8 cellular contexts compared by ENCODE assay signal in the genomic region with DNA sequence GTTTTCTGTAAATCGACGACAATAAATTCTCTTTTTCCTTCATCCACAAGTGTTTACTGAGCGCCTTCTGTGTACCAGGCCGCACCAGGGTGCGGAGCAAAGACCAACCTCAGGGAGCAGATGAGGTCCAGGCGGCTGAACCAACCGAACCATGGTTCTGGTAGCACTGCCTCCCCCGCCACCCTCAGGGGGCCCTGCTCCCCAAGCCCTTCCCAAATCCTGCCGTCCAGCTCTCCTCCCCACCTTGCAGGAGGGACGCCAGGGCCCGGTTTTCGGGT. TPM values are rescaled to one million over a fixed set of nuclear protein-coding genes. Genes with fewer than 3 reads are reported as not detected.
DNase-seq lines count a peak whose midpoint lies in the region; ATAC-seq and TF ChIP-seq lines count a peak whose summit lies in the region.

No MANE protein-coding gene starts in this region.

- TF ChIP-seq CTCF in Panc1 (IDR thresholded peaks at IDR 0.05) = no peak
- no peak for TF ChIP-seq CTCF in esophagus muscularis mucosa (IDR thresholded peaks at IDR 0.05)
- no peak for TF ChIP-seq CTCF in ovary (IDR thresholded peaks at IDR 0.05)

- POLR2A ChIA-PET in CD8-positive, alpha-beta memory T cell (lab: Charles Lee) = no interaction called here
- POLR2A ChIA-PET in Panc1 (lab: Charles Lee) = no interaction called here

- intact Hi-C loops in Panc1 (cut with micrococcal nuclease; ENCODE audit: unreplicated experiment) (no loop called here), esophagus muscularis mucosa (cut with DNase I) (loop anchor here (5.0 kb wide), 1 partner anchor 37 kb away; no protein-coding TSS in a partner anchor), ovary (cut with DNase I) (no loop called here)

- peak overlapping the region; percentile 67 for H3K27ac ChIP-seq in CD8-positive, alpha-beta memory T cell (ENCODE audit: low read depth, low read length)
- peak overlapping the region; percentile 91 for H3K27ac ChIP-seq in Panc1 (ENCODE audit: low read length)
- H3K27ac ChIP-seq in esophagus muscularis mucosa (replicated peaks in 1 of 4) = peak overlapping the region in 3 of 4 donors; percentile 23 to 81 (median 70)
- H3K27ac ChIP-seq in ovary = no peak overlapping the region

- H3K36me3 ChIP-seq in CD8-positive, alpha-beta memory T cell (ENCODE audit: insufficient read depth, low read length) = no peaks in the 10 kb centered on the region
- no peaks in the 10 kb centered on the region for H3K36me3 ChIP-seq in Panc1 (ENCODE audit: control insufficient read depth, insufficient read depth, low read length)
- H3K36me3 ChIP-seq in esophagus muscularis mucosa = no peaks in the 10 kb centered on the region
- H3K36me3 ChIP-seq in ovary = no peaks in the 10 kb centered on the region

- DNase-seq in CD8-positive, alpha-beta memory T cell = no peak
- DNase-seq in Panc1 (ENCODE audit: low read depth, low spot score) (no peak), esophagus muscularis mucosa (ENCODE audit: extremely low spot score) (no peak), ovary (no peak), kidney tubule cell (ENCODE audit: low spot score) (no peak), ACHN (no peak), islet precursor cell (no peak)

- in situ Hi-C loops in Panc1 (cut with HindIII; ENCODE audit: low pct_unique_long_range_greater_than_20kb, low sequenced_read_pairs) = no loop called here
- in situ Hi-C loops in ACHN (cut with HindIII; ENCODE audit: low pct_ligation_motif_present, low pct_unique_long_range_greater_than_20kb, low sequenced_read_pairs) = no loop called here

- no peaks in the 10 kb centered on the region for H3K9me3 Mint-ChIP-seq in CD8-positive, alpha-beta memory T cell

- H3K36me3 Mint-ChIP-seq in CD8-positive, alpha-beta memory T cell = peaks cover 0 to 2% (median 1%) of the 10 kb centered on the region in 3 donors

- H3K4me1 Mint-ChIP-seq in CD8-positive, alpha-beta memory T cell = peaks cover 8 to 21% (median 8%) of the 10 kb centered on the region in 3 donors

- ATAC-seq in Panc1 = no peak
- no peak for ATAC-seq in GM19467 (IDR thresholded peaks at IDR 0.05; ENCODE audit: unreplicated experiment)

- CTCF ChIA-PET in CD8-positive, alpha-beta memory T cell (lab: Charles Lee) = no interaction called here
- CTCF ChIA-PET in Panc1 (lab: Charles Lee) = no interaction called here

- H3K9me3 ChIP-seq in CD8-positive, alpha-beta memory T cell (ENCODE audit: low read length) = no peaks in the 10 kb centered on the region
- H3K9me3 ChIP-seq in Panc1 (ENCODE audit: control insufficient read depth, insufficient read depth, low read depth, low read length) = no peaks in the 10 kb centered on the region
- H3K9me3 ChIP-seq in esophagus muscularis mucosa = no peaks in the 10 kb centered on the region
- H3K9me3 ChIP-seq in ovary = no peaks in the 10 kb centered on the region

- H3K27ac Mint-ChIP-seq in CD8-positive, alpha-beta memory T cell = peak overlapping the region in 4 of 8 donors; percentile 11 to 97 (median 94)

- H3K27me3 Mint-ChIP-seq in CD8-positive, alpha-beta memory T cell = peaks cover 10 to 11% of the 10 kb centered on the region in 2 donors

- peaks cover 14% of the 10 kb centered on the region for H3K4me1 ChIP-seq in CD8-positive, alpha-beta memory T cell (ENCODE audit: insufficient read depth, low read length)
- H3K4me1 ChIP-seq in Panc1 (ENCODE audit: control insufficient read depth, insufficient read depth, low read length) (peaks cover 26% of the 10 kb centered on the region), esophagus muscularis mucosa (peaks cover 17 to 37% (median 33%) of the 10 kb centered on the region in 4 donors), ovary (ENCODE audit: insufficient read depth) (peaks cover 14% of the 10 kb centered on the region)

- peak overlapping the region in 6 of 7 donors; percentile 88 to 94 (median 90) for H3K4me3 Mint-ChIP-seq in CD8-positive, alpha-beta memory T cell

- no peak for TF ChIP-seq EP300 in esophagus muscularis mucosa (IDR thresholded peaks at IDR 0.05)
- no peak for TF ChIP-seq EP300 in ovary (IDR thresholded peaks at IDR 0.05)

- 55% methylated on average over 8 of the region's 12 CpGs for WGBS in esophagus muscularis mucosa
- 28 to 36% (median 33%) methylated on average over 12 of the region's 12 CpGs for WGBS in ovary, 3 donors

- no peak for TF ChIP-seq POLR2A in esophagus muscularis mucosa (IDR thresholded peaks at IDR 0.05; ENCODE audit: low read depth)
- TF ChIP-seq POLR2A in ovary (IDR thresholded peaks at IDR 0.05) = no peak

- H3K4me3 ChIP-seq in CD8-positive, alpha-beta memory T cell (ENCODE audit: low read length) = peak overlapping the region; percentile 56
- H3K4me3 ChIP-seq in Panc1 (ENCODE audit: low read depth in 2 of 2, low read length in 2 of 2) = peak overlapping the region; percentile 66 to 93
- peak overlapping the region; percentile 60 to 67 (median 65) for H3K4me3 ChIP-seq in esophagus muscularis mucosa
- peak overlapping the region; percentile 43 for H3K4me3 ChIP-seq in ovary

- H3K27me3 ChIP-seq in CD8-positive, alpha-beta memory T cell (ENCODE audit: insufficient read depth, low read length, poor library complexity, severe bottlenecking) = peaks cover 5% of the 10 kb centered on the region
- no peaks in the 10 kb centered on the region for H3K27me3 ChIP-seq in Panc1 (ENCODE audit: control insufficient read depth, insufficient read depth, low read length)
- peaks cover 0 to 24% (median 14%) of the 10 kb centered on the region in 4 donors for H3K27me3 ChIP-seq in esophagus muscularis mucosa
- peaks cover 5% of the 10 kb centered on the region for H3K27me3 ChIP-seq in ovary

- no TSS peak for BruUV-seq in Panc1 (replicated peaks; lab: Mats Ljungman, UMichigan)

RNA-seq across cellular contexts. Expression of a gene that starts 5.1 kb away (rescaled TPM):
- under 1 TPM; 0.28 to 0.78 TPM for total RNA-seq in CD8-positive, alpha-beta memory T cell
- not detected for polyA plus RNA-seq in CD8-positive, alpha-beta memory T cell
- total RNA-seq in Panc1 (2021; ENCODE audit: unreplicated experiment) (1.6 TPM), esophagus muscularis mucosa (not detected), ovary (not detected)
- 0.23 TPM for polyA plus RNA-seq in Panc1 (2012; ENCODE audit: insufficient read length)
- not detected for polyA plus RNA-seq in ovary

RNA-seq across cellular contexts. Expression of a gene that starts 7.9 kb away (rescaled TPM):
- 10 to 100 TPM; 20.9 to 22.6 TPM for total RNA-seq in CD8-positive, alpha-beta memory T cell
- 7.5 TPM for polyA plus RNA-seq in CD8-positive, alpha-beta memory T cell
- total RNA-seq in Panc1 (2021; ENCODE audit: unreplicated experiment) = 29.0 TPM
- 16.4 TPM for polyA plus RNA-seq in Panc1 (2012; ENCODE audit: insufficient read length)
- 10 to 100 TPM; 11.6 to 24.2 (median 18.9) TPM for total RNA-seq in esophagus muscularis mucosa
- 10 to 100 TPM; 12.6 to 24.3 (median 22.0) TPM for total RNA-seq in ovary
- polyA plus RNA-seq in ovary = 10 to 100 TPM; 11.0 to 12.0 TPM

RNA-seq across cellular contexts. Expression of a gene that starts 13.5 kb away (rescaled TPM):
- 1,000 to 10,000 TPM; 1,588 to 1,639 TPM for total RNA-seq in CD8-positive, alpha-beta memory T cell
- 1,069 TPM for polyA plus RNA-seq in CD8-positive, alpha-beta memory T cell
- total RNA-seq in Panc1 (2021; ENCODE audit: unreplicated experiment) = 1,487 TPM
- polyA plus RNA-seq in Panc1 (2012; ENCODE audit: insufficient read length) = 2,835 TPM
- total RNA-seq in esophagus muscularis mucosa = 1,000 to 10,000 TPM; 1,137 to 2,200 (median 1,582) TPM
- 1,000 to 10,000 TPM; 1,875 to 5,180 (median 2,346) TPM for total RNA-seq in ovary
- polyA plus RNA-seq in ovary = 1,000 to 10,000 TPM in 1 of 2 donors, 100 to 1,000 TPM in 1; 715 to 3,775 TPM

RNA-seq across cellular contexts. Expression of a gene that starts 19.7 kb away (rescaled TPM):
- 1 to 10 TPM; 1.8 to 2.3 TPM for total RNA-seq in CD8-positive, alpha-beta memory T cell
- 4.6 TPM for polyA plus RNA-seq in CD8-positive, alpha-beta memory T cell
- 1.6 TPM for total RNA-seq in Panc1 (2021; ENCODE audit: unreplicated experiment)
- 3.7 TPM for polyA plus RNA-seq in Panc1 (2012; ENCODE audit: insufficient read length)
- 1 to 10 TPM; 1.5 to 3.7 (median 2.1) TPM for total RNA-seq in esophagus muscularis mucosa
- 1 to 10 TPM; 1.4 to 3.2 (median 2.7) TPM for total RNA-seq in ovary
- polyA plus RNA-seq in ovary = 1 to 10 TPM in 1 of 2 donors, not detected in 1; 2.3 TPM

RNA-seq across cellular contexts. Expression of a gene that starts 38.0 kb away (rescaled TPM):
- 1 to 10 TPM; 1.7 TPM for total RNA-seq in CD8-positive, alpha-beta memory T cell
- 1.0 TPM for polyA plus RNA-seq in CD8-positive, alpha-beta memory T cell
- 1.9 TPM for total RNA-seq in Panc1 (2021; ENCODE audit: unreplicated experiment)
- polyA plus RNA-seq in Panc1 (2012; ENCODE audit: insufficient read length) = 4.0 TPM
- total RNA-seq in esophagus muscularis mucosa = 1 to 10 TPM in 1 of 4 donors, under 1 TPM in 3; 0.42 to 1.1 (median 0.92) TPM
- total RNA-seq in ovary = 1 to 10 TPM; 2.5 to 6.5 (median 3.4) TPM
- polyA plus RNA-seq in ovary = 1 to 10 TPM in 1 of 2 donors, under 1 TPM in 1; 0.30 to 2.2 TPM

Comparison
In these comparisons a context has a peak if more than half of its experiments do, and no peak if none do; other contexts are left out.
1. H3K27ac ChIP-seq: peak in CD8-positive, alpha-beta memory T cell (single experiment), Panc1 (single experiment) and esophagus muscularis mucosa (3 of 4); none in ovary (0 of 2).
2. Peak in every context shown above with its lines, with median percentiles within 50 percentile points of each other: H3K4me3 ChIP-seq.